ENCODE assay signal across 22 cellular contexts in genomic region chr2:62597323-62597722, GRCh38.
DNase-seq lines count a peak whose midpoint lies in the region; FAIRE-seq and TF ChIP-seq lines count a peak whose summit lies in the region.
"Had no signal": no experiment of that assay in that cellular context is flagged by ENCODE, and none has a peak within 500 bp of the region (broad histone marks: within the 10 kb centered on the region; RNA-seq: fewer than 3 reads in every experiment).

No MANE protein-coding gene starts in this region.

- CTCF ChIA-PET in endothelial cell of umbilical vein (lab: Charles Lee): interaction anchor here (1.1 to 1.6 kb wide), 2 partner anchors 19 to 89 kb away, joined by 3 to 4 read pairs; no protein-coding TSS in a partner anchor

- TF ChIP-seq POLR2A in endothelial cell of umbilical vein (IDR thresholded peaks at IDR 0.05; ENCODE audit: low read depth, low read length): no peak

- H3K27ac ChIP-seq in Karpas-422 (ENCODE audit: low read length) (no peak overlapping the region), endothelial cell of umbilical vein (ENCODE audit: insufficient read depth, low read depth, low read length) (no peak overlapping the region)
- H3K27ac ChIP-seq in effector memory CD4-positive, alpha-beta T cell (ENCODE audit: insufficient read depth, low read length, poor library complexity, severe bottlenecking): no peak overlapping the region
- H3K27ac ChIP-seq: C4-2B had no signal

- dilution Hi-C loops in endothelial cell of umbilical vein (cut with MboI; ENCODE audit: extremely low pct_ligation_motif_present, low sequenced_read_pairs): no loop called here

- no peak for FAIRE-seq in endothelial cell of umbilical vein (lab: Jason Lieb, UNC)

- H4K20me1 ChIP-seq in Karpas-422 (ENCODE audit: insufficient read depth, low read depth, low read length) (no peaks in the 10 kb centered on the region), endothelial cell of umbilical vein (replicated peaks; ENCODE audit: control insufficient read depth, extremely low read depth, insufficient read depth, low read length) (no peaks in the 10 kb centered on the region)

- H3K9me3 ChIP-seq in Karpas-422 (ENCODE audit: low read length): no peaks in the 10 kb centered on the region
- H3K9me3 ChIP-seq in endothelial cell of umbilical vein (replicated peaks; ENCODE audit: control insufficient read depth, insufficient read depth, low read length): no peaks in the 10 kb centered on the region
- no peaks in the 10 kb centered on the region for H3K9me3 ChIP-seq in effector memory CD4-positive, alpha-beta T cell (ENCODE audit: control insufficient read depth, low read length)
- H3K9me3 ChIP-seq: breast epithelium, esophagus muscularis mucosa, suprapubic skin had no signal

- intact Hi-C loops in endothelial cell of umbilical vein (cut with micrococcal nuclease) (no loop called here), posterior vena cava (cut with DNase I) (no loop called here)

- TF ChIP-seq CTCF in AG09319 (IDR thresholded peaks at IDR 0.05; ENCODE audit: low read depth, low read length): no peak
- TF ChIP-seq CTCF in endothelial cell of umbilical vein (IDR thresholded peaks at IDR 0.05; ENCODE audit: extremely low read depth in 1 of 2, insufficient read depth in 1 of 2, low read depth in 1 of 2, low read length in 2 of 2): no peak

- H2AFZ ChIP-seq in Karpas-422 (ENCODE audit: low read length) (no peak overlapping the region), endothelial cell of umbilical vein (ENCODE audit: low read depth, low read length) (peak overlapping the region; percentile 15)
- H2AFZ ChIP-seq: GM23338 had no signal

- H3K27me3 ChIP-seq in Karpas-422 (ENCODE audit: low read length) (no peaks in the 10 kb centered on the region), endothelial cell of umbilical vein (ENCODE audit: control insufficient read depth in 2 of 2, insufficient read depth in 2 of 2, low read length in 2 of 2) (no peaks in the 10 kb centered on the region)
- H3K27me3 ChIP-seq in effector memory CD4-positive, alpha-beta T cell (replicated peaks; ENCODE audit: control insufficient read depth, insufficient read depth, low read length, poor library complexity, severe bottlenecking): no peaks in the 10 kb centered on the region
- H3K27me3 ChIP-seq: breast epithelium, esophagus muscularis mucosa, suprapubic skin had no signal

- BruUV-seq in endothelial cell of umbilical vein (replicated peaks; lab: Mats Ljungman, UMichigan): no TSS peak

- DNase-seq in AG09319 (ENCODE audit: extremely low read depth, low read depth) (peak; percentile 42), Karpas-422 (peak; percentile 39), endothelial cell of umbilical vein (ENCODE audit: low read depth, low spot score) (no peak), mucosa of gallbladder (ENCODE audit: low spot score) (peak; percentile 23), putamen (ENCODE audit: low spot score) (no peak), 8988T (no peak), posterior vena cava (ENCODE audit: low spot score) (no peak)
- no peak for DNase-seq in effector memory CD4-positive, alpha-beta T cell
- DNase-seq: activated CD4-positive, alpha-beta T cell treated with anti-CD3 and anti-CD28 coated beads, Interleukin-2, amount 50 U/mL, for 48 hours; activated naive CD4-positive, alpha-beta T cell treated with anti-CD3 and anti-CD28 coated beads, Interleukin-2, amount 50 U/mL, for 16 hours; activated T-cell treated with anti-CD3 and anti-CD28 coated beads, Interleukin-2, amount 50 U/mL, for 1 hour; DMS 273 treated with DMSO at 0.1 percent for 48 hours; KBM-7; NCI-H1436 treated with DMSO at 0.1 percent for 48 hours; NCI-H226; stimulated activated CD4-positive, alpha-beta T cell treated with anti-CD3 and anti-CD28 coated beads, Interleukin-4, amount 100 ng/mL, for 24 hours had no signal

- H3K79me2 ChIP-seq in Karpas-422 (ENCODE audit: low read length) (no peaks in the 10 kb centered on the region), endothelial cell of umbilical vein (ENCODE audit: control insufficient read depth, insufficient read depth, low read length) (no peaks in the 10 kb centered on the region)

- H3K36me3 ChIP-seq in Karpas-422 (ENCODE audit: insufficient read depth, low read length) (no peaks in the 10 kb centered on the region), endothelial cell of umbilical vein (ENCODE audit: control insufficient read depth in 2 of 2, extremely low read depth in 1 of 2, insufficient read depth in 2 of 2, low read length in 2 of 2) (no peaks in the 10 kb centered on the region)
- no peaks in the 10 kb centered on the region for H3K36me3 ChIP-seq in effector memory CD4-positive, alpha-beta T cell (ENCODE audit: control insufficient read depth, insufficient read depth, low read length)
- H3K36me3 ChIP-seq: breast epithelium, esophagus muscularis mucosa, suprapubic skin had no signal

- no peaks in the 10 kb centered on the region for H3K4me1 ChIP-seq in Karpas-422 (ENCODE audit: low read length)
- peaks cover 7% of the 10 kb centered on the region for H3K4me1 ChIP-seq in endothelial cell of umbilical vein (ENCODE audit: control insufficient read depth, extremely low read depth, insufficient read depth, low read length)
- H3K4me1 ChIP-seq in effector memory CD4-positive, alpha-beta T cell (ENCODE audit: control insufficient read depth, insufficient read depth, low read length, poor library complexity, severe bottlenecking): no peaks in the 10 kb centered on the region
- H3K4me1 ChIP-seq: breast epithelium had no signal

- H3K4me2 ChIP-seq in Karpas-422 (ENCODE audit: low read depth, low read length, poor library complexity, severe bottlenecking) (no peak overlapping the region), endothelial cell of umbilical vein (ENCODE audit: insufficient read depth, low read length) (no peak overlapping the region)
- H3K4me2 ChIP-seq: GM23338 had no signal

- no peak overlapping the region for H3K9ac ChIP-seq in Karpas-422 (ENCODE audit: low read length)
- H3K9ac ChIP-seq in endothelial cell of umbilical vein (replicated peaks; ENCODE audit: extremely low read depth, insufficient read depth, low read length): no peak overlapping the region

- H3K4me3 ChIP-seq in Karpas-422 (ENCODE audit: low read length): no peak overlapping the region
- no peak overlapping the region for H3K4me3 ChIP-seq in endothelial cell of umbilical vein (replicated peaks in 1 of 3; ENCODE audit: insufficient read depth in 1 of 3, low read depth in 1 of 3, low read length in 3 of 3)
- H3K4me3 ChIP-seq in effector memory CD4-positive, alpha-beta T cell (ENCODE audit: insufficient read depth, low read depth, low read length, poor library complexity, severe bottlenecking): no peak overlapping the region
- H3K4me3 ChIP-seq: breast epithelium, esophagus muscularis mucosa, GM23338, skin epidermis, suprapubic skin had no signal

- H3K9me2 ChIP-seq in Karpas-422 (replicated peaks; ENCODE audit: insufficient read depth, low read length): no peaks in the 10 kb centered on the region

- POLR2A ChIA-PET in endothelial cell of umbilical vein (lab: Charles Lee): no interaction called here

- no peaks in the 10 kb centered on the region for H3K9me1 ChIP-seq in endothelial cell of umbilical vein (replicated peaks; ENCODE audit: control insufficient read depth, extremely low read depth, insufficient read depth, low read length)

TF ChIP-seq in endothelial cell of umbilical vein, 7 proteins besides CTCF, POLR2A, EP300 and RAD21:
- TF ChIP-seq, protein P1, sequence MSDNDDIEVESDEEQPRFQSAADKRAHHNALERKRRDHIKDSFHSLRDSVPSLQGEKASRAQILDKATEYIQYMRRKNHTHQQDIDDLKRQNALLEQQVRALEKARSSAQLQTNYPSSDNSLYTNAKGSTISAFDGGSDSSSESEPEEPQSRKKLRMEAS (IDR thresholded peaks at IDR 0.05; ENCODE audit: insufficient read depth, insufficient read length): no peak
- no peak for TF ChIP-seq EZH2 (IDR thresholded peaks at IDR 0.05; ENCODE audit: borderline replicate concordance, low read depth, low read length, severe bottlenecking)
- TF ChIP-seq FOS (IDR thresholded peaks at IDR 0.05; ENCODE audit: borderline replicate concordance, insufficient read depth, low read length): no peak
- TF ChIP-seq POLR2AphosphoS5 (IDR thresholded peaks at IDR 0.05; ENCODE audit: insufficient read depth, low read depth, low read length): no peak
- TF ChIP-seq GATA2 (IDR thresholded peaks at IDR 0.05; ENCODE audit: insufficient read depth, insufficient read length, low read depth, low read length): no peak
- no peak for TF ChIP-seq JUN (IDR thresholded peaks at IDR 0.05; ENCODE audit: borderline replicate concordance, insufficient read depth, insufficient read length, low read depth)
TF ChIP-seq in endothelial cell of umbilical vein: peak in this region for 0.

Comparison
In these comparisons a context has a peak if more than half of its experiments do, and no peak if none do; other contexts are left out.
1. DNase-seq: peak in AG09319 (single experiment), Karpas-422 (single experiment) and mucosa of gallbladder (single experiment); none in endothelial cell of umbilical vein (single experiment), putamen (single experiment), 8988T (single experiment), posterior vena cava (single experiment) and effector memory CD4-positive, alpha-beta T cell (0 of 3).